ENCODE assay signal across 8 cellular contexts in genomic region chr10:31242902-31243301, GRCh38.
DNase-seq lines count a peak whose midpoint lies in the region; ATAC-seq and TF ChIP-seq lines count a peak whose summit lies in the region.

No MANE protein-coding gene starts in this region.

- no peak for ATAC-seq in GM21717 (IDR thresholded peaks at IDR 0.05; ENCODE audit: unreplicated experiment)

- intact Hi-C loops in stomach (cut with DNase I; ENCODE audit: low total_unique reads): no loop called here

- H3K4me1 ChIP-seq in stomach: no peaks in the 10 kb centered on the region

- no peak overlapping the region for H3K27ac ChIP-seq in stomach

- TF ChIP-seq CTCF in stomach (IDR thresholded peaks at IDR 0.05): no peak

- no peak for TF ChIP-seq EP300 in stomach (IDR thresholded peaks at IDR 0.05)

- DNase-seq in DMS53 (lab: John Stamatoyannopoulos, UW) (peak; percentile 84), HS-27A (ENCODE audit: low read depth) (peak; percentile 36), fibroblast of the conjunctiva (ENCODE audit: low read depth) (peak; percentile 87), SKM-1 (lab: John Stamatoyannopoulos, UW; ENCODE audit: unreplicated experiment) (no peak), stomach (no peak)
- peak; percentile 23 to 59 for DNase-seq in activated CD4-positive, alpha-beta T cell treated with anti-CD3 and anti-CD28 coated beads, Interleukin-2, amount 50 U/mL, for 24 hours (ENCODE audit: low read depth in 1 of 2, low spot score in 1 of 2)
- DNase-seq in stimulated activated CD8-positive, alpha-beta memory T cell treated with anti-CD3 and anti-CD28 coated beads, Interleukin-15, amount 100 ng/mL, for 24 hours (ENCODE audit: low read depth): peak; percentile 3

- no peak for TF ChIP-seq POLR2A in stomach (IDR thresholded peaks at IDR 0.05)

- no peak overlapping the region for H3K4me3 ChIP-seq in stomach

- WGBS in stomach, 5 donors: 61 to 70% (median 67%) methylated on average over 1 of the region's 1 CpG

- H3K9me3 ChIP-seq in stomach: no peaks in the 10 kb centered on the region

- no peaks in the 10 kb centered on the region for H3K27me3 ChIP-seq in stomach

- H3K36me3 ChIP-seq in stomach: no peaks in the 10 kb centered on the region

Comparison
In these comparisons a context has a peak if more than half of its experiments do, and no peak if none do; other contexts are left out.
1. DNase-seq: peak in DMS53 (single experiment), HS-27A (single experiment), activated CD4-positive, alpha-beta T cell treated with anti-CD3 and anti-CD28 coated beads, Interleukin-2, amount 50 U/mL, for 24 hours (2 of 2), fibroblast of the conjunctiva (single experiment) and stimulated activated CD8-positive, alpha-beta memory T cell treated with anti-CD3 and anti-CD28 coated beads, Interleukin-15, amount 100 ng/mL, for 24 hours (single experiment); none in SKM-1 (single experiment) and stomach (single experiment).